Comparison of ENCODE assay signal across 23 cellular contexts in the genomic region with DNA sequence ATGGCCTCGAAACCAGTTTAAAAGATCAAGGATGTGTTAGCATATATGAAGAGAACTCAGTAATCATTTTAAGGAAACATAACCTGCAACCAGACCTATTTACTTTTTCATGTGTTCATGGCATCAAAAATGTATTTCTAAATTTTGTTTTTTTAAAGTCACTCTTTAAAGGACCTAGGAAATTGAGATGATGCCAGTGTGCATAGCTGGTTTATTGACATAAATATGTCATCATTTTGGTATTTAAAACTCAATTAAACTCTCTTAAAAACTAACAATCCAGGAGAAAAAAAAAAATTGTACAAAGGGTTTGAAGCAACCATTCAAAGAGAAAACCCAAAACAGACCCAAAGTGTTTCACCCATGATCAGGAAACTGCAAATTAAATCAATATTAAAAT.
DNase-seq lines count a peak whose midpoint lies in the region; ATAC-seq and TF ChIP-seq lines count a peak whose summit lies in the region.
"Had no signal": no experiment of that assay in that cellular context is flagged by ENCODE, and none has a peak within 500 bp of the region (broad histone marks: within the 10 kb centered on the region; RNA-seq: fewer than 3 reads in every experiment).

No MANE protein-coding gene starts in this region.

- peaks cover 26% of the 10 kb centered on the region for H3K4me1 ChIP-seq in GM23248 (ENCODE audit: insufficient read depth)
- H3K4me1 ChIP-seq: Peyer's patch had no signal

- no peaks in the 10 kb centered on the region for H3K79me2 ChIP-seq in GM23248 (ENCODE audit: insufficient read depth)

- H2AFZ ChIP-seq in GM23248 = no peak overlapping the region

- H3K27ac ChIP-seq in GM23248 = no peak overlapping the region
- H3K27ac ChIP-seq: BLaER1 treated with 17β-estradiol and CSF1 and Interleukin-3, amounts not matched to agents 10 nM and 100 nM; Peyer's patch; SJCRH30 had no signal

- H4K20me1 ChIP-seq in GM23248 (ENCODE audit: insufficient read depth) = no peaks in the 10 kb centered on the region
- H4K20me1 ChIP-seq: BLaER1 treated with 17β-estradiol and CSF1 and Interleukin-3, amounts not matched to agents 10 nM and 100 nM had no signal

- H3K9me2 ChIP-seq in GM23248 (ENCODE audit: insufficient read depth) = no peaks in the 10 kb centered on the region

- no peaks in the 10 kb centered on the region for H3K9me3 ChIP-seq in GM23248 (ENCODE audit: low read depth)
- H3K9me3 ChIP-seq: BLaER1 treated with 17β-estradiol and CSF1 and Interleukin-3, amounts not matched to agents 10 nM and 100 nM; Caco-2; Peyer's patch; SJCRH30 had no signal

- H3K4me2 ChIP-seq in GM23248 (ENCODE audit: unreplicated experiment) = no peak overlapping the region
- H3K4me2 ChIP-seq: BLaER1 treated with 17β-estradiol and CSF1 and Interleukin-3, amounts not matched to agents 10 nM and 100 nM had no signal

- no peaks in the 10 kb centered on the region for H3K36me3 ChIP-seq in GM23248 (ENCODE audit: low read depth)
- H3K36me3 ChIP-seq: BLaER1 treated with 17β-estradiol and CSF1 and Interleukin-3, amounts not matched to agents 10 nM and 100 nM; Peyer's patch; SJCRH30 had no signal

- no peak overlapping the region for H3K9ac ChIP-seq in GM23248
- H3K9ac ChIP-seq: BLaER1 treated with 17β-estradiol and CSF1 and Interleukin-3, amounts not matched to agents 10 nM and 100 nM had no signal

- H3F3A ChIP-seq in GM23248 (ENCODE audit: insufficient read depth) = peaks cover 16% of the 10 kb centered on the region

- H3K27me3 ChIP-seq in GM23248 (replicated peaks; ENCODE audit: insufficient read depth) = no peaks in the 10 kb centered on the region
- H3K27me3 ChIP-seq: BLaER1 treated with 17β-estradiol and CSF1 and Interleukin-3, amounts not matched to agents 10 nM and 100 nM; Peyer's patch; SJCRH30 had no signal

- DNase-seq in GM23248 (peak; percentile 32), fibroblast of mammary gland (ENCODE audit: low read depth) (peak; percentile 22), stromal cell of bone marrow (ENCODE audit: low read depth) (peak; percentile 25), NCI-H2081 (lab: John Stamatoyannopoulos, UW) (no peak), SW480 (ENCODE audit: low spot score) (no peak)
- DNase-seq: ACHN; Caco-2; CD4-positive, alpha-beta memory T cell; DMS 273 treated with DMSO at 0.1 percent for 48 hours; DMS79 treated with DMSO at 0.1 percent for 48 hours; GOT3; NCI-H1092; NCI-H1436; NCI-H187 treated with DMSO at 0.1 percent for 48 hours; NCI-H2227 treated with DMSO at 0.1 percent for 48 hours; NCI-H510A; NCI-H748 treated with DMSO at 0.1 percent for 48 hours; Peyer's patch; SJCRH30 had no signal

- no peak overlapping the region for H3K4me3 ChIP-seq in GM23248
- H3K4me3 ChIP-seq in fibroblast of mammary gland (ENCODE audit: control insufficient read depth, low read depth, low read length) = no peak overlapping the region
- H3K4me3 ChIP-seq: BLaER1 treated with 17β-estradiol and CSF1 and Interleukin-3, amounts not matched to agents 10 nM and 100 nM; K562; Peyer's patch; SJCRH30 had no signal

- WGBS in GM23248 (ENCODE audit: low coverage in 1 of 2, low lambda C conversion rate in 2 of 2, missing lambda C conversion rate in 2 of 2), 2 experiments = 96% methylated on average over 1 of the region's 1 CpG

- ATAC-seq in SK-N-SH treated with all-trans-retinoic acid at 6 μM for 48 hours (no peak), GM21576 (IDR thresholded peaks at IDR 0.05; ENCODE audit: unreplicated experiment) (no peak)
- ATAC-seq: K562 had no signal

- in situ Hi-C loops in GM23248 (cut with MboI) = no loop called here

- no peak for TF ChIP-seq CTCF in fibroblast of mammary gland (conservative IDR thresholded peaks at IDR 0.05; ENCODE audit: control insufficient read depth, insufficient read depth, low read depth, low read length)

TF ChIP-seq in SK-N-SH treated with all-trans-retinoic acid at 6 μM for 48 hours, 23 proteins besides CTCF, POLR2A, EP300 and RAD21:
- TF ChIP-seq ISL1 (CRISPR knock-in tag; IDR thresholded peaks at IDR 0.05) (peak; percentile 13; the same call in 1 of the 2 replicates), SNAI2 (CRISPR knock-in tag; IDR thresholded peaks at IDR 0.05) (no peak)
TF ChIP-seq in SK-N-SH treated with all-trans-retinoic acid at 6 μM for 48 hours: peak in this region for 1.

Comparison
In these comparisons a context has a peak if more than half of its experiments do, and no peak if none do; other contexts are left out.
1. DNase-seq: peak in GM23248 (single experiment), fibroblast of mammary gland (single experiment) and stromal cell of bone marrow (single experiment); none in NCI-H2081 (0 of 2) and SW480 (single experiment).